In genomic region chr6:4066029-4066755, GRCh38 we compare ENCODE assay signal across 20 cellular contexts. TPM values are rescaled to one million over a fixed set of nuclear protein-coding genes. Genes with fewer than 3 reads are reported as not detected.
DNase-seq lines count a peak whose midpoint lies in the region; ATAC-seq and TF ChIP-seq lines count a peak whose summit lies in the region.
"Had no signal": no experiment of that assay in that cellular context is flagged by ENCODE, and none has a peak within 500 bp of the region (broad histone marks: within the 10 kb centered on the region; RNA-seq: fewer than 3 reads in every experiment).

No MANE protein-coding gene starts in this region.

- peaks cover 6 to 21% (median 10%) of the 10 kb centered on the region in 3 donors for H3K36me3 Mint-ChIP-seq in immature natural killer cell

- no peak overlapping the region for H3K4me3 Mint-ChIP-seq in stimulated activated naive CD8-positive, alpha-beta T cell treated with anti-CD3 and anti-CD28 coated beads, Interleukin-15, amount 100 ng/mL, for 72 hours
- H3K4me3 Mint-ChIP-seq in immature natural killer cell = no peak overlapping the region
- H3K4me3 Mint-ChIP-seq: activated naive CD4-positive, alpha-beta T cell treated with anti-CD3 and anti-CD28 coated beads, Interleukin-2, amount 10 ng/mL, durations not matched to agents 7 days and 5 days had no signal

- no peak for TF ChIP-seq CTCF in RWPE2 (IDR thresholded peaks at IDR 0.05; ENCODE audit: poor library complexity, severe bottlenecking)
- TF ChIP-seq CTCF in vagina (IDR thresholded peaks at IDR 0.05) = no peak

- no peak for DNase-seq in stimulated activated naive CD8-positive, alpha-beta T cell treated with anti-CD3 and anti-CD28 coated beads, Interleukin-15, amount 100 ng/mL, for 72 hours
- no peak for DNase-seq in stimulated activated naive CD8-positive, alpha-beta T cell treated with anti-CD3 and anti-CD28 coated beads, Interleukin-15, Interleukin-2, amounts not matched to agents 100 U/mL and 50 U/mL, for 24 hours
- DNase-seq in RWPE2 (ENCODE audit: low spot score) (no peak), immature natural killer cell (no peak), NCI-H128 (lab: John Stamatoyannopoulos, UW; ENCODE audit: unreplicated experiment) (no peak), vagina (ENCODE audit: extremely low spot score in 2 of 2) (no peak)
- DNase-seq: activated CD4-positive, alpha-beta T cell treated with anti-CD3 and anti-CD28 coated beads for 1 hour; activated CD8-positive, alpha-beta memory T cell treated with anti-CD3 and anti-CD28 coated beads, Interleukin-2, amount 50 U/mL, for 48 hours; activated naive CD4-positive, alpha-beta T cell treated with anti-CD3 and anti-CD28 coated beads, Interleukin-2, amount 10 ng/mL, durations not matched to agents 7 days and 5 days; effector memory CD4-positive, alpha-beta T cell; GOT3; KBM-7; NCI-H524 treated with DMSO at 0.1 percent for 48 hours; stimulated activated CD4-positive, alpha-beta T cell treated with anti-CD3 and anti-CD28 coated beads, Interleukin-2, amount 100 ng/mL, for 48 hours; stimulated activated CD8-positive, alpha-beta memory T cell treated with anti-CD3 and anti-CD28 coated beads, Interleukin-4, amount 100 ng/mL, for 48 hours had no signal

- no peaks in the 10 kb centered on the region for H3K9me3 ChIP-seq in RWPE2 (ENCODE audit: severe bottlenecking)
- no peaks in the 10 kb centered on the region for H3K9me3 ChIP-seq in vagina
- H3K9me3 ChIP-seq: tibial nerve had no signal

- H3K4me1 ChIP-seq in RWPE2 (ENCODE audit: insufficient read depth, poor library complexity, severe bottlenecking) (no peaks in the 10 kb centered on the region), vagina (no peaks in the 10 kb centered on the region)
- H3K4me1 ChIP-seq: tibial nerve had no signal

- H3K27ac Mint-ChIP-seq in stimulated activated naive CD8-positive, alpha-beta T cell treated with anti-CD3 and anti-CD28 coated beads, Interleukin-15, amount 100 ng/mL, for 72 hours = peak overlapping the region; percentile 73 to 96
- H3K27ac Mint-ChIP-seq in immature natural killer cell = peak overlapping the region in 5 of 6 donors; percentile 4 to 62 (median 38)
- H3K27ac Mint-ChIP-seq: activated naive CD4-positive, alpha-beta T cell treated with anti-CD3 and anti-CD28 coated beads, Interleukin-2, amount 10 ng/mL, durations not matched to agents 7 days and 5 days had no signal

- H3K27me3 ChIP-seq in RWPE2 (ENCODE audit: insufficient read depth, poor library complexity, severe bottlenecking) = no peaks in the 10 kb centered on the region
- H3K27me3 ChIP-seq in vagina = no peaks in the 10 kb centered on the region
- H3K27me3 ChIP-seq: tibial nerve had no signal

- H3K27ac ChIP-seq in RWPE2 (ENCODE audit: poor library complexity, severe bottlenecking) (no peak overlapping the region), vagina (no peak overlapping the region)
- H3K27ac ChIP-seq: tibial nerve had no signal

- H3K36me3 ChIP-seq in RWPE2 (ENCODE audit: low read depth) = peaks cover 36% of the 10 kb centered on the region
- H3K36me3 ChIP-seq in vagina = peaks cover 0 to 35% of the 10 kb centered on the region in 2 donors

- H3K4me1 Mint-ChIP-seq in stimulated activated naive CD8-positive, alpha-beta T cell treated with anti-CD3 and anti-CD28 coated beads, Interleukin-15, amount 100 ng/mL, for 72 hours = peaks cover 6% of the 10 kb centered on the region
- no peaks in the 10 kb centered on the region for H3K4me1 Mint-ChIP-seq in immature natural killer cell
- H3K4me1 Mint-ChIP-seq: activated naive CD4-positive, alpha-beta T cell treated with anti-CD3 and anti-CD28 coated beads, Interleukin-2, amount 10 ng/mL, durations not matched to agents 7 days and 5 days had no signal

- no peak overlapping the region for H3K4me3 ChIP-seq in RWPE2 (ENCODE audit: severe bottlenecking)
- H3K4me3 ChIP-seq in vagina = no peak overlapping the region
- H3K4me3 ChIP-seq: lung, tibial nerve had no signal

- no peak for ATAC-seq in stimulated activated naive CD8-positive, alpha-beta T cell treated with anti-CD3 and anti-CD28 coated beads, Interleukin-15, amount 100 ng/mL, for 72 hours
- ATAC-seq in stimulated activated naive CD8-positive, alpha-beta T cell treated with anti-CD3 and anti-CD28 coated beads, Interleukin-15, Interleukin-2, amounts not matched to agents 100 U/mL and 50 U/mL, for 24 hours = no peak
- ATAC-seq in RWPE2 (ENCODE audit: low read depth) (peak; percentile 58), GM18868 (IDR thresholded peaks at IDR 0.05; ENCODE audit: unreplicated experiment) (no peak), HG03175 (IDR thresholded peaks at IDR 0.05; ENCODE audit: unreplicated experiment) (no peak)
- ATAC-seq: sciatic nerve had no signal

- H3K27me3 Mint-ChIP-seq in stimulated activated naive CD8-positive, alpha-beta T cell treated with anti-CD3 and anti-CD28 coated beads, Interleukin-15, amount 100 ng/mL, for 72 hours = no peaks in the 10 kb centered on the region
- H3K27me3 Mint-ChIP-seq in immature natural killer cell (ENCODE audit: low read depth in 3 of 3) = peaks cover 0 to 2% (median 0%) of the 10 kb centered on the region in 3 donors

- TF ChIP-seq POLR2A in vagina (IDR thresholded peaks at IDR 0.05) = no peak

- intact Hi-C loops in vagina (cut with DNase I) = no loop called here

- no peaks in the 10 kb centered on the region for H3K9me3 Mint-ChIP-seq in stimulated activated naive CD8-positive, alpha-beta T cell treated with anti-CD3 and anti-CD28 coated beads, Interleukin-15, amount 100 ng/mL, for 72 hours
- H3K9me3 Mint-ChIP-seq in immature natural killer cell = no peaks in the 10 kb centered on the region
- H3K9me3 Mint-ChIP-seq: activated naive CD4-positive, alpha-beta T cell treated with anti-CD3 and anti-CD28 coated beads, Interleukin-2, amount 10 ng/mL, durations not matched to agents 7 days and 5 days had no signal

RNA-seq across cellular contexts. Expression of gene FAM217A, which starts 12.7 kb away (rescaled TPM):
- under 1 TPM in 1 of 3 donors, not detected in 2; 0.16 TPM for polyA plus RNA-seq in immature natural killer cell
- total RNA-seq in vagina = not detected
- total RNA-seq: lung, sciatic nerve, tibial nerve had no signal
- polyA plus RNA-seq: lung had no signal
